In the genomic region with DNA sequence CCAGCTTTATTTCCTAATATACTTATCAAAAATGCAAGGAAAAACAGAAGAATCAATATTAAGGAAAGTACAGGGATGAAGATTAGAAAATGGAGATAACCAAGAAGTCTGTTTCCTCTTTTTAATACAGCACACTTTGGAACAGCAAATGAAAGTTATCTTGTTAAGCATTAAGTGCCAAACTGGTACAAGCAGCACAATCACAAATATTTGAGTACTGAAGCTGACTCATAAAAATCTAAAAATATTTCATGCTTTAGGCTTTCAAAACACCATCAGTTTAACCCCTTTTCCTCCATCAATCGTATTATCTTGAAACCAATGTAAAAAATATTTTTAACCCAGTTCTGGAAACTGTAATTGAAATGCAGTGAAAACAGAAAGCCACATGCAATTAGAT, we compare ENCODE assay signal across 13 cellular contexts. TPM values are rescaled to one million over a fixed set of nuclear protein-coding genes. Genes with fewer than 3 reads are reported as not detected.
A peak's percentile ranks its signal among the peaks of the same experiment; 100 is the strongest.
DNase-seq lines count a peak whose midpoint lies in the region; ATAC-seq and TF ChIP-seq lines count a peak whose summit lies in the region.
"Had no signal": no experiment of that assay in that cellular context is flagged by ENCODE, and none has a peak within 500 bp of the region (broad histone marks: within the 10 kb centered on the region; RNA-seq: fewer than 3 reads in every experiment).

No MANE protein-coding gene starts in this region.

- CTCF ChIA-PET in activated CD8-positive, alpha-beta T cell treated with anti-CD3 and anti-CD28 coated beads for 36 hours (lab: Charles Lee): interaction anchor here (0.8 to 1.5 kb wide), 6 partner anchors 18 to 130 kb away, joined by 3 to 7 read pairs (median 3); no protein-coding TSS in a partner anchor
- CTCF ChIA-PET in activated CD8-positive, alpha-beta T cell treated with anti-CD3 and anti-CD28 coated beads, Interleukin-2, amount 10 ng/mL, durations not matched to agents 7 days and 5 days (lab: Charles Lee): interaction anchor here (0.7 to 1.9 kb wide), 8 partner anchors 7 to 92 kb away, joined by 3 to 10 read pairs (median 3); no protein-coding TSS in a partner anchor
- CTCF ChIA-PET in OCI-LY7 (lab: Charles Lee; ENCODE audit: unreplicated experiment): no interaction called here

- DNase-seq in activated CD8-positive, alpha-beta T cell treated with anti-CD3 and anti-CD28 coated beads for 36 hours: no peak
- DNase-seq in activated CD8-positive, alpha-beta T cell treated with anti-CD3 and anti-CD28 coated beads, Interleukin-2, amount 10 ng/mL, durations not matched to agents 7 days and 5 days: no peak
- DNase-seq in OCI-LY7 (ENCODE audit: low spot score): no peak
- DNase-seq in esophagus muscularis mucosa (ENCODE audit: extremely low spot score): no peak
- no peak for DNase-seq in smooth muscle cell (lab: John Stamatoyannopoulos, UW; ENCODE audit: unreplicated experiment)
- DNase-seq: activated CD4-positive, alpha-beta T cell treated with anti-CD3 and anti-CD28 coated beads for 4 hours; C1 segment of cervical spinal cord; KBM-7; left colon; stimulated activated CD4-positive, alpha-beta T cell treated with anti-CD3 and anti-CD28 coated beads, Interleukin-2, amount 100 ng/mL, for 24 hours had no signal

- H3K4me1 ChIP-seq in OCI-LY7 (ENCODE audit: insufficient read depth, low read length, poor library complexity, severe bottlenecking) (peaks cover 59% of the 10 kb centered on the region), esophagus muscularis mucosa (peaks cover 63 to 81% (median 70%) of the 10 kb centered on the region in 4 donors), smooth muscle cell (ENCODE audit: low read depth) (peaks cover 54% of the 10 kb centered on the region)

- POLR2A ChIA-PET in activated CD8-positive, alpha-beta T cell treated with anti-CD3 and anti-CD28 coated beads for 36 hours (lab: Charles Lee): interaction anchor here (1.0 to 7.7 kb wide), 2 partner anchors 21 to 45 kb away, joined by 3 to 115 read pairs; no protein-coding TSS in a partner anchor
- POLR2A ChIA-PET in activated CD8-positive, alpha-beta T cell treated with anti-CD3 and anti-CD28 coated beads, Interleukin-2, amount 10 ng/mL, durations not matched to agents 7 days and 5 days (lab: Charles Lee): no interaction called here
- POLR2A ChIA-PET in OCI-LY7 (lab: Charles Lee): interaction anchor here (0.6 to 1.0 kb wide), 3 partner anchors 19 to 90 kb away, joined by 3 read pairs; no protein-coding TSS in a partner anchor

- no TSS peak for BruUV-seq in OCI-LY7 (replicated peaks; lab: Mats Ljungman, UMichigan)

- peaks cover 2% of the 10 kb centered on the region for H3K9me3 Mint-ChIP-seq in activated CD8-positive, alpha-beta T cell treated with anti-CD3 and anti-CD28 coated beads for 36 hours
- H3K9me3 Mint-ChIP-seq in activated CD8-positive, alpha-beta T cell treated with anti-CD3 and anti-CD28 coated beads, Interleukin-2, amount 10 ng/mL, durations not matched to agents 7 days and 5 days (ENCODE audit: insufficient read depth): no peaks in the 10 kb centered on the region

- peaks cover 36% of the 10 kb centered on the region for H3K36me3 Mint-ChIP-seq in activated CD8-positive, alpha-beta T cell treated with anti-CD3 and anti-CD28 coated beads for 36 hours (ENCODE audit: low read depth)
- H3K36me3 Mint-ChIP-seq in activated CD8-positive, alpha-beta T cell treated with anti-CD3 and anti-CD28 coated beads, Interleukin-2, amount 10 ng/mL, durations not matched to agents 7 days and 5 days (ENCODE audit: low read depth): peaks cover 25% of the 10 kb centered on the region

- WGBS in esophagus muscularis mucosa: 15% methylated on average over 1 of the region's 1 CpG
- 81% methylated on average over 1 of the region's 1 CpG for WGBS in smooth muscle cell (ENCODE audit: low lambda C conversion rate)

- no peak overlapping the region for H2AFZ ChIP-seq in OCI-LY7 (ENCODE audit: low read length)
- no peak overlapping the region for H2AFZ ChIP-seq in smooth muscle cell (ENCODE audit: low read depth)

- no peak for TF ChIP-seq CTCF in activated CD8-positive, alpha-beta T cell treated with anti-CD3 and anti-CD28 coated beads for 36 hours (IDR thresholded peaks at IDR 0.05)
- TF ChIP-seq CTCF in OCI-LY7 (conservative IDR thresholded peaks at IDR 0.05; ENCODE audit: low read length) (no peak), esophagus muscularis mucosa (IDR thresholded peaks at IDR 0.05) (no peak), smooth muscle cell (IDR thresholded peaks at IDR 0.05; ENCODE audit: borderline replicate concordance, insufficient read depth, poor library complexity, severe bottlenecking) (no peak)

- H3K27me3 Mint-ChIP-seq in activated CD8-positive, alpha-beta T cell treated with anti-CD3 and anti-CD28 coated beads for 36 hours: no peaks in the 10 kb centered on the region
- no peaks in the 10 kb centered on the region for H3K27me3 Mint-ChIP-seq in activated CD8-positive, alpha-beta T cell treated with anti-CD3 and anti-CD28 coated beads, Interleukin-2, amount 10 ng/mL, durations not matched to agents 7 days and 5 days (ENCODE audit: low read depth)

- H3K4me1 Mint-ChIP-seq in activated CD8-positive, alpha-beta T cell treated with anti-CD3 and anti-CD28 coated beads for 36 hours (ENCODE audit: low read depth): peaks cover 71% of the 10 kb centered on the region
- H3K4me1 Mint-ChIP-seq in activated CD8-positive, alpha-beta T cell treated with anti-CD3 and anti-CD28 coated beads, Interleukin-2, amount 10 ng/mL, durations not matched to agents 7 days and 5 days (ENCODE audit: low read depth): peaks cover 59% of the 10 kb centered on the region

- H3K36me3 ChIP-seq in OCI-LY7 (ENCODE audit: insufficient read depth, low read length) (peaks cover 3% of the 10 kb centered on the region), esophagus muscularis mucosa (no peaks in the 10 kb centered on the region), smooth muscle cell (ENCODE audit: low read depth) (no peaks in the 10 kb centered on the region)

- no peak overlapping the region for H3K27ac ChIP-seq in OCI-LY7 (ENCODE audit: low read depth, low read length, poor library complexity, severe bottlenecking)
- peak overlapping the region in 3 of 4 donors; percentile 1 to 91 (median 28) for H3K27ac ChIP-seq in esophagus muscularis mucosa (replicated peaks in 1 of 4)
- H3K27ac ChIP-seq in smooth muscle cell (ENCODE audit: low read depth): peak overlapping the region; percentile 95

- ATAC-seq in activated CD8-positive, alpha-beta T cell treated with anti-CD3 and anti-CD28 coated beads for 36 hours: no peak
- ATAC-seq in activated CD8-positive, alpha-beta T cell treated with anti-CD3 and anti-CD28 coated beads, Interleukin-2, amount 10 ng/mL, durations not matched to agents 7 days and 5 days: no peak
- ATAC-seq in GM18907 (IDR thresholded peaks at IDR 0.05; ENCODE audit: unreplicated experiment): no peak
- ATAC-seq in GM21526 (IDR thresholded peaks at IDR 0.05; ENCODE audit: low FRiP score, unreplicated experiment): no peak
- ATAC-seq in GM21576 (IDR thresholded peaks at IDR 0.05; ENCODE audit: unreplicated experiment): no peak
- ATAC-seq: left colon had no signal

- TF ChIP-seq POLR2A in esophagus muscularis mucosa (IDR thresholded peaks at IDR 0.05; ENCODE audit: low read depth): no peak

- H3K9me2 ChIP-seq in OCI-LY7 (ENCODE audit: insufficient read depth, low read length): no peaks in the 10 kb centered on the region

- H3K4me3 ChIP-seq in OCI-LY7 (ENCODE audit: low read depth, low read length, poor library complexity, severe bottlenecking) (no peak overlapping the region), esophagus muscularis mucosa (peak overlapping the region in 1 of 4 donors; percentile 11), smooth muscle cell (peak overlapping the region; percentile 91)

- H3K4me3 Mint-ChIP-seq in activated CD8-positive, alpha-beta T cell treated with anti-CD3 and anti-CD28 coated beads for 36 hours: peak overlapping the region; percentile 37
- no peak overlapping the region for H3K4me3 Mint-ChIP-seq in activated CD8-positive, alpha-beta T cell treated with anti-CD3 and anti-CD28 coated beads, Interleukin-2, amount 10 ng/mL, durations not matched to agents 7 days and 5 days

- H3K79me2 ChIP-seq in OCI-LY7 (ENCODE audit: insufficient read depth, low read depth, low read length) (peaks cover 78% of the 10 kb centered on the region), smooth muscle cell (ENCODE audit: low read depth) (peaks cover 76% of the 10 kb centered on the region)

- H3K9me3 ChIP-seq in OCI-LY7 (ENCODE audit: low read length): no peaks in the 10 kb centered on the region
- H3K9me3 ChIP-seq in esophagus muscularis mucosa: no peaks in the 10 kb centered on the region
- H3K9me3 ChIP-seq in smooth muscle cell (replicated peaks; ENCODE audit: low read depth): no peaks in the 10 kb centered on the region

- no peak overlapping the region for H3K9ac ChIP-seq in smooth muscle cell (ENCODE audit: low read depth)

- peak overlapping the region; percentile 96 for H3K4me2 ChIP-seq in OCI-LY7 (ENCODE audit: low read length)
- peak overlapping the region; percentile 92 for H3K4me2 ChIP-seq in smooth muscle cell

- intact Hi-C loops in activated CD8-positive, alpha-beta T cell treated with anti-CD3 and anti-CD28 coated beads for 36 hours (cut with micrococcal nuclease): loop anchor here (2.0 kb wide), 1 partner anchor 47 kb away; no protein-coding TSS in a partner anchor
- intact Hi-C loops in OCI-LY7 (cut with micrococcal nuclease; ENCODE audit: unreplicated experiment) (no loop called here), esophagus muscularis mucosa (cut with DNase I) (loop anchor here (2.0 to 5.0 kb wide), 2 partner anchors 41 to 91 kb away; no protein-coding TSS in a partner anchor)

- peak overlapping the region; percentile 65 for H3K27ac Mint-ChIP-seq in activated CD8-positive, alpha-beta T cell treated with anti-CD3 and anti-CD28 coated beads for 36 hours
- no peak overlapping the region for H3K27ac Mint-ChIP-seq in activated CD8-positive, alpha-beta T cell treated with anti-CD3 and anti-CD28 coated beads, Interleukin-2, amount 10 ng/mL, durations not matched to agents 7 days and 5 days

- H4K20me1 ChIP-seq in OCI-LY7 (ENCODE audit: insufficient read depth, low read length) (peaks cover 42% of the 10 kb centered on the region; the same call in 1 of the 2 replicates), smooth muscle cell (ENCODE audit: low read depth) (peaks cover 69% of the 10 kb centered on the region)

- H3K27me3 ChIP-seq in esophagus muscularis mucosa (no peaks in the 10 kb centered on the region), smooth muscle cell (ENCODE audit: low read depth) (no peaks in the 10 kb centered on the region)

- no peak for TF ChIP-seq EP300 in esophagus muscularis mucosa (IDR thresholded peaks at IDR 0.05)

- H3F3A ChIP-seq in smooth muscle cell (ENCODE audit: low read depth): peaks cover 19% of the 10 kb centered on the region

RNA-seq across cellular contexts. Expression of gene FBXW11, which starts 2.7 kb away (rescaled TPM):
- total RNA-seq in activated CD8-positive, alpha-beta T cell treated with anti-CD3 and anti-CD28 coated beads for 36 hours: 10 to 100 TPM; 49.3 to 52.6 TPM
- total RNA-seq in activated CD8-positive, alpha-beta T cell treated with anti-CD3 and anti-CD28 coated beads, Interleukin-2, amount 10 ng/mL, durations not matched to agents 7 days and 5 days: 10 to 100 TPM; 26.3 to 27.1 TPM
- 33.0 and 40.9 TPM in 2 replicates for total RNA-seq in OCI-LY7 (2014; rRNA removed; shearing (Covaris generic))
- total RNA-seq in OCI-LY7 (2022) (46.6 and 51.5 TPM in 2 replicates), esophagus muscularis mucosa (10 to 100 TPM; 60.8 to 75.6 (median 66.3) TPM), smooth muscle cell (83.0 and 83.7 TPM in 2 replicates)
- polyA plus RNA-seq in smooth muscle cell: 27.4 and 30.6 TPM in 2 replicates
